In genomic region chr7:67004145-67004544, GRCh38 we compare ENCODE assay signal across 7 cellular contexts. TPM values are rescaled to one million over a fixed set of nuclear protein-coding genes. Genes with fewer than 3 reads are reported as not detected.
DNase-seq lines count a peak whose midpoint lies in the region; ATAC-seq, FAIRE-seq and TF ChIP-seq lines count a peak whose summit lies in the region.
"Not testable (repeated sequence)": the region's sequence is repeated elsewhere in the genome, so short reads cannot be mapped to it uniquely, and the experiment has no call there.

No MANE protein-coding gene starts in this region.

- H3K27me3 Mint-ChIP-seq in GM23338 (ENCODE audit: insufficient read depth, low read depth, poor library complexity); WTC11 (ENCODE audit: low read depth); activated naive CD4-positive, alpha-beta T cell treated with anti-CD3 and anti-CD28 coated beads, Interleukin-2, amount 50 U/mL, for 24 hours: not testable (repeated sequence)

- not testable (repeated sequence) for H2AFZ ChIP-seq in GM23338; K562 (ENCODE audit: low read depth, low read length); endothelial cell of umbilical vein (ENCODE audit: low read depth, low read length)

- 65% methylated on average over 1 of the region's 2 CpGs for WGBS in K562 (ENCODE audit: insufficient coverage, low coverage, missing lambda C conversion rate)

- FAIRE-seq in K562 (lab: Jason Lieb, UNC) (peak; percentile 6), endothelial cell of umbilical vein (lab: Jason Lieb, UNC) (peak; percentile 40)

- H3K4me3 Mint-ChIP-seq in GM23338, WTC11: not testable (repeated sequence)
- H3K4me3 Mint-ChIP-seq in activated naive CD4-positive, alpha-beta T cell treated with anti-CD3 and anti-CD28 coated beads, Interleukin-2, amount 50 U/mL, for 24 hours, result peak overlapping the region; percentile 19

- dilution Hi-C loops in endothelial cell of umbilical vein (cut with MboI; ENCODE audit: extremely low pct_ligation_motif_present, low sequenced_read_pairs), result not testable (repeated sequence)

- not testable (repeated sequence) for H3K27me3 ChIP-seq in GM23338 (ENCODE audit: insufficient read depth); K562 (ENCODE audit: control insufficient read depth in 2 of 2, insufficient read depth in 2 of 2, low read length in 2 of 2); endothelial cell of umbilical vein (ENCODE audit: control insufficient read depth in 2 of 2, insufficient read depth in 2 of 2, low read length in 2 of 2)

- H3F3A ChIP-seq in GM23338 (replicated peaks; ENCODE audit: low read depth), result not testable (repeated sequence)

- not testable (repeated sequence) for H3K9me3 ChIP-seq in K562 (replicated peaks; ENCODE audit: control insufficient read depth, insufficient read depth, low read depth, low read length); endothelial cell of umbilical vein (replicated peaks; ENCODE audit: control insufficient read depth, insufficient read depth, low read length)

- H3K4me1 ChIP-seq in GM23338 (ENCODE audit: insufficient read depth); K562 (replicated peaks in 1 of 2; ENCODE audit: control insufficient read depth in 2 of 2, insufficient read depth in 2 of 2, low read length in 2 of 2); endothelial cell of umbilical vein (ENCODE audit: control insufficient read depth, extremely low read depth, insufficient read depth, low read length): not testable (repeated sequence)

- CTCF ChIA-PET in WTC11 (lab: Charles Lee), result not testable (repeated sequence)
- CTCF ChIA-PET in K562 (lab: Yijun Ruan, JAX; ENCODE audit: low intra/inter-chr PET ratio) (interaction anchor here (0.7 kb wide), 1 partner anchor 83 kb away, joined by 3 read pairs; the partner anchor contains the start of gene TMEM248), endothelial cell of umbilical vein (lab: Charles Lee) (interaction anchor here (0.6 kb wide), 1 partner anchor 975 kb away, joined by 3 read pairs; no protein-coding TSS in a partner anchor)

- not testable (repeated sequence) for H3K9ac ChIP-seq in K562 (ENCODE audit: insufficient read depth in 1 of 2, low read depth in 2 of 2, low read length in 2 of 2); endothelial cell of umbilical vein (replicated peaks; ENCODE audit: extremely low read depth, insufficient read depth, low read length)

- H3K9me3 Mint-ChIP-seq in GM23338; WTC11; activated naive CD4-positive, alpha-beta T cell treated with anti-CD3 and anti-CD28 coated beads, Interleukin-2, amount 50 U/mL, for 24 hours: not testable (repeated sequence)

- H3K9me1 ChIP-seq in K562 (ENCODE audit: control insufficient read depth, insufficient read depth, low read length); endothelial cell of umbilical vein (replicated peaks; ENCODE audit: control insufficient read depth, extremely low read depth, insufficient read depth, low read length): not testable (repeated sequence)

- not testable (repeated sequence) for TF ChIP-seq POLR2A in K562 (conservative IDR thresholded peaks at IDR 0.05); endothelial cell of umbilical vein (IDR thresholded peaks at IDR 0.05; ENCODE audit: low read depth, low read length)

- peak overlapping the region; percentile 52; the same call in 1 of the 2 replicates for H3K27ac ChIP-seq in GM23338 (ENCODE audit: low read depth)
- H3K27ac ChIP-seq in K562 (ENCODE audit: extremely low read depth, low read depth, low read length); endothelial cell of umbilical vein (ENCODE audit: insufficient read depth, low read depth, low read length): not testable (repeated sequence)

- not testable (repeated sequence) for H3K4me3 ChIP-seq in GM23338; K562; endothelial cell of umbilical vein (replicated peaks in 1 of 3; ENCODE audit: insufficient read depth in 1 of 3, low read depth in 1 of 3, low read length in 3 of 3)

- H4K20me1 ChIP-seq in GM23338 (replicated peaks; ENCODE audit: insufficient read depth); K562 (replicated peaks; ENCODE audit: control insufficient read depth, insufficient read depth, low read length); endothelial cell of umbilical vein (replicated peaks; ENCODE audit: control insufficient read depth, extremely low read depth, insufficient read depth, low read length): not testable (repeated sequence)

- H3K36me3 ChIP-seq in GM23338 (ENCODE audit: insufficient read depth); endothelial cell of umbilical vein (ENCODE audit: control insufficient read depth in 2 of 2, extremely low read depth in 1 of 2, insufficient read depth in 2 of 2, low read length in 2 of 2): not testable (repeated sequence)
- peaks cover 52% of the 10 kb centered on the region for H3K36me3 ChIP-seq in K562 (ENCODE audit: control insufficient read depth, insufficient read depth, low read length)

- in situ Hi-C loops in K562 (cut with MboI), result not testable (repeated sequence)

- not testable (repeated sequence) for H3K4me2 ChIP-seq in GM23338; K562 (ENCODE audit: insufficient read depth, low read length); endothelial cell of umbilical vein (ENCODE audit: insufficient read depth, low read length)

- DNase-seq in ELF-1 (ENCODE audit: low read depth, low spot score), result peak; percentile 17
- not testable (repeated sequence) for DNase-seq in GM23338 (ENCODE audit: low spot score); WTC11 (ENCODE audit: low spot score); K562 (ENCODE audit: extremely low read depth in 1 of 4, low spot score in 3 of 4); endothelial cell of umbilical vein (ENCODE audit: low read depth, low spot score)
- peak; percentile 2 for DNase-seq in iPS-NIHi11 (ENCODE audit: low spot score)

- TF ChIP-seq CTCF in GM23338 (conservative IDR thresholded peaks at IDR 0.05; ENCODE audit: low read depth in 2 of 2); WTC11 (IDR thresholded peaks at IDR 0.05); K562 (IDR thresholded peaks at IDR 0.05 in 2 of 3, conservative IDR thresholded peaks at IDR 0.05 in 1 of 3; ENCODE audit: insufficient read depth in 2 of 3, low read depth in 1 of 3, low read length in 3 of 3); endothelial cell of umbilical vein (IDR thresholded peaks at IDR 0.05; ENCODE audit: extremely low read depth in 1 of 2, insufficient read depth in 1 of 2, low read depth in 1 of 2, low read length in 2 of 2): not testable (repeated sequence)

- peak overlapping the region; percentile 70; the same call in 1 of the 2 replicates for H3K27ac Mint-ChIP-seq in GM23338
- peak overlapping the region; percentile 65 for H3K27ac Mint-ChIP-seq in WTC11
- not testable (repeated sequence) for H3K27ac Mint-ChIP-seq in activated naive CD4-positive, alpha-beta T cell treated with anti-CD3 and anti-CD28 coated beads, Interleukin-2, amount 50 U/mL, for 24 hours

- H3K4me1 Mint-ChIP-seq in GM23338, WTC11: not testable (repeated sequence)
- H3K4me1 Mint-ChIP-seq in activated naive CD4-positive, alpha-beta T cell treated with anti-CD3 and anti-CD28 coated beads, Interleukin-2, amount 50 U/mL, for 24 hours, result peaks cover 25% of the 10 kb centered on the region

- ATAC-seq in GM23338 (peak; percentile 71), WTC11 (peak; percentile 69)
- not testable (repeated sequence) for ATAC-seq in K562

- TF ChIP-seq EP300 in K562 (IDR thresholded peaks at IDR 0.05; ENCODE audit: low read length), result not testable (repeated sequence)

- not testable (repeated sequence) for TF ChIP-seq RAD21 in K562 (CRISPR knock-in tag; conservative IDR thresholded peaks at IDR 0.05 in 1 of 2, IDR thresholded peaks at IDR 0.05 in 1 of 2)

- POLR2A ChIA-PET in WTC11 (lab: Charles Lee); K562 (lab: Yijun Ruan, JAX); endothelial cell of umbilical vein (lab: Charles Lee): not testable (repeated sequence)

- not testable (repeated sequence) for H3K9me2 ChIP-seq in GM23338 (ENCODE audit: insufficient read depth)

- not testable (repeated sequence) for BruUV-seq in K562 (replicated peaks; lab: Mats Ljungman, UMichigan); endothelial cell of umbilical vein (replicated peaks; lab: Mats Ljungman, UMichigan)

- peaks cover 25% of the 10 kb centered on the region for H3K79me2 ChIP-seq in GM23338 (replicated peaks; ENCODE audit: insufficient read depth)
- H3K79me2 ChIP-seq in K562 (ENCODE audit: control insufficient read depth, insufficient read depth, low read length), result peaks cover 14% of the 10 kb centered on the region
- not testable (repeated sequence) for H3K79me2 ChIP-seq in endothelial cell of umbilical vein (ENCODE audit: control insufficient read depth, insufficient read depth, low read length)

- H3K36me3 Mint-ChIP-seq in GM23338 (ENCODE audit: low read depth), result peaks cover 52% of the 10 kb centered on the region
- H3K36me3 Mint-ChIP-seq in WTC11, result peaks cover 39% of the 10 kb centered on the region
- not testable (repeated sequence) for H3K36me3 Mint-ChIP-seq in activated naive CD4-positive, alpha-beta T cell treated with anti-CD3 and anti-CD28 coated beads, Interleukin-2, amount 50 U/mL, for 24 hours

- intact Hi-C loops in K562 (cut with micrococcal nuclease), result loop anchor here (10.0 kb wide), 2 partner anchors 449 to 969 kb away; no protein-coding TSS in a partner anchor
- intact Hi-C loops in endothelial cell of umbilical vein (cut with micrococcal nuclease), result not testable (repeated sequence)

RNA-seq across cellular contexts. Expression of gene TYW1, which starts 7.5 kb away (rescaled TPM):
- 18.1 and 20.7 TPM in 2 replicates for total RNA-seq in GM23338 (2014; rRNA removed; shearing (Covaris generic))
- polyA plus RNA-seq in GM23338 (2016; fragmentation: Nextera tagmentation; extraction: Ambion mirVana), result 13.8 and 15.2 TPM in 2 replicates
- total RNA-seq in WTC11 (2021), result 14.9 to 15.8 TPM (median 15.3 TPM) in 3 replicates
- total RNA-seq in K562 (2011; cell fraction: chromatin; rRNA removed; ENCODE audit: low replicate concordance), result 85.8 and 132 TPM in 2 replicates
- 50.4 and 58.6 TPM in 2 replicates for total RNA-seq in K562 (2011; cell fraction: nucleolus; rRNA removed)
- 57.9 and 63.4 TPM in 2 replicates for total RNA-seq in K562 (2011; cell fraction: nucleoplasm; rRNA removed)
- total RNA-seq in K562 (2014; rRNA removed), result 23.0 and 24.3 TPM in 2 replicates
- total RNA-seq in K562 (2014; rRNA removed; fragmentation: Illumina TruSeq; extraction: Trizol), result 29.8 and 30.7 TPM in 2 replicates
- 29.1 and 32.0 TPM in 2 replicates for total RNA-seq in K562 (2015; rRNA removed; fragmentation: Illumina TruSeq; extraction: Trizol)
- total RNA-seq in K562 (2021), result 24.7 and 25.1 TPM in 2 replicates
- polyA plus RNA-seq in K562 (2011; rRNA removed), result 15.9 and 26.2 TPM in 2 replicates
- polyA plus RNA-seq in K562 (2011; cell fraction: cytosol; rRNA removed), result 11.8 and 12.5 TPM in 2 replicates
- polyA plus RNA-seq in K562 (2011; cell fraction: nucleus; rRNA removed), result 12.1 and 16.1 TPM in 2 replicates
- 16.6 and 17.6 TPM in 2 replicates for polyA plus RNA-seq in K562 (2012)
- 23.8 and 28.2 TPM in 2 replicates for polyA plus RNA-seq in K562 (2014; fragmentation: Illumina TruSeq; extraction: Trizol)
- polyA plus RNA-seq in K562 (2014; fragmentation: Nextera tagmentation; extraction: Ambion mirVana), result 10 to 100 TPM; 17.4 to 31.4 TPM
- polyA plus RNA-seq in K562 (2014; rRNA removed), result 22.4 and 22.6 TPM in 2 replicates
- 49.5 and 68.4 TPM in 2 replicates for polyA minus RNA-seq in K562 (2011; rRNA and poly(A)+ RNA removed)
- polyA minus RNA-seq in K562 (2011; cell fraction: cytosol; rRNA and poly(A)+ RNA removed), result 10.9 and 16.6 TPM in 2 replicates
- polyA minus RNA-seq in K562 (2011; cell fraction: nucleus; rRNA and poly(A)+ RNA removed), result 18.0 and 26.0 TPM in 2 replicates
- 15.2 and 15.9 TPM in 2 replicates for total RNA-seq in endothelial cell of umbilical vein
- polyA plus RNA-seq in endothelial cell of umbilical vein, result 6.9 and 7.7 TPM in 2 replicates
- polyA plus RNA-seq in endothelial cell of umbilical vein (2011; cell fraction: cytosol; rRNA removed), result 9.5 and 10.9 TPM in 2 replicates
- 12.0 and 16.5 TPM in 2 replicates for polyA plus RNA-seq in endothelial cell of umbilical vein (2011; cell fraction: nucleus; rRNA removed)
- polyA plus RNA-seq in endothelial cell of umbilical vein (2012), result 10.3 and 13.5 TPM in 2 replicates
- 15.6 and 24.8 TPM in 2 replicates for polyA minus RNA-seq in endothelial cell of umbilical vein
- polyA minus RNA-seq in endothelial cell of umbilical vein (2011; cell fraction: cytosol; rRNA and poly(A)+ RNA removed), result 8.5 TPM
- 19.1 and 26.0 TPM in 2 replicates for polyA minus RNA-seq in endothelial cell of umbilical vein (2011; cell fraction: nucleus; rRNA and poly(A)+ RNA removed)

RNA-seq across cellular contexts. Expression of gene SBDS, which starts 8.8 kb away (rescaled TPM):
- 14.4 and 20.5 TPM in 2 replicates for total RNA-seq in GM23338 (2014; rRNA removed; shearing (Covaris generic))
- polyA plus RNA-seq in GM23338 (2016; fragmentation: Nextera tagmentation; extraction: Ambion mirVana) (32.7 and 34.4 TPM in 2 replicates), K562 (2011; rRNA removed) (63.3 and 111 TPM in 2 replicates), K562 (2014; fragmentation: Illumina TruSeq; extraction: Trizol) (159 and 174 TPM in 2 replicates), K562 (2014; fragmentation: Nextera tagmentation; extraction: Ambion mirVana) (100 to 1,000 TPM; 105 to 150 TPM), K562 (2014; rRNA removed) (110 and 131 TPM in 2 replicates), endothelial cell of umbilical vein (23.8 and 30.7 TPM in 2 replicates)
- total RNA-seq in WTC11 (2021) (22.9 to 25.5 TPM (median 24.5 TPM) in 3 replicates), K562 (2014; rRNA removed) (111 and 114 TPM in 2 replicates), K562 (2014; rRNA removed; fragmentation: Illumina TruSeq; extraction: Trizol) (117 and 131 TPM in 2 replicates), K562 (2015; rRNA removed; fragmentation: Illumina TruSeq; extraction: Trizol) (106 and 119 TPM in 2 replicates), K562 (2021) (109 and 116 TPM in 2 replicates), endothelial cell of umbilical vein (86.5 and 86.6 TPM in 2 replicates)
- 11.1 and 27.7 TPM in 2 replicates for total RNA-seq in K562 (2011; cell fraction: chromatin; rRNA removed; ENCODE audit: low replicate concordance)
- total RNA-seq in K562 (2011; cell fraction: nucleolus; rRNA removed), result 13.4 and 14.0 TPM in 2 replicates
- total RNA-seq in K562 (2011; cell fraction: nucleoplasm; rRNA removed), result 20.6 and 22.3 TPM in 2 replicates
- 23.5 and 29.8 TPM in 2 replicates for polyA plus RNA-seq in K562 (2011; cell fraction: cytosol; rRNA removed)
- polyA plus RNA-seq in K562 (2011; cell fraction: nucleus; rRNA removed), result 14.0 and 15.3 TPM in 2 replicates
- 86.2 and 93.7 TPM in 2 replicates for polyA plus RNA-seq in K562 (2012)
- 78.7 and 101 TPM in 2 replicates for polyA minus RNA-seq in K562 (2011; rRNA and poly(A)+ RNA removed)
- 55.4 and 57.2 TPM in 2 replicates for polyA minus RNA-seq in K562 (2011; cell fraction: cytosol; rRNA and poly(A)+ RNA removed)
- 13.6 and 18.1 TPM in 2 replicates for polyA minus RNA-seq in K562 (2011; cell fraction: nucleus; rRNA and poly(A)+ RNA removed)
- polyA plus RNA-seq in endothelial cell of umbilical vein (2011; cell fraction: cytosol; rRNA removed), result 51.8 and 53.9 TPM in 2 replicates
- 25.8 and 55.3 TPM in 2 replicates for polyA plus RNA-seq in endothelial cell of umbilical vein (2011; cell fraction: nucleus; rRNA removed)
- polyA plus RNA-seq in endothelial cell of umbilical vein (2012), result 72.9 and 93.3 TPM in 2 replicates
- polyA minus RNA-seq in endothelial cell of umbilical vein, result 17.1 and 20.5 TPM in 2 replicates
- polyA minus RNA-seq in endothelial cell of umbilical vein (2011; cell fraction: cytosol; rRNA and poly(A)+ RNA removed), result 77.0 TPM
- 9.1 and 13.3 TPM in 2 replicates for polyA minus RNA-seq in endothelial cell of umbilical vein (2011; cell fraction: nucleus; rRNA and poly(A)+ RNA removed)
